ENCODE assay signal across 1 cellular context in the genomic region with DNA sequence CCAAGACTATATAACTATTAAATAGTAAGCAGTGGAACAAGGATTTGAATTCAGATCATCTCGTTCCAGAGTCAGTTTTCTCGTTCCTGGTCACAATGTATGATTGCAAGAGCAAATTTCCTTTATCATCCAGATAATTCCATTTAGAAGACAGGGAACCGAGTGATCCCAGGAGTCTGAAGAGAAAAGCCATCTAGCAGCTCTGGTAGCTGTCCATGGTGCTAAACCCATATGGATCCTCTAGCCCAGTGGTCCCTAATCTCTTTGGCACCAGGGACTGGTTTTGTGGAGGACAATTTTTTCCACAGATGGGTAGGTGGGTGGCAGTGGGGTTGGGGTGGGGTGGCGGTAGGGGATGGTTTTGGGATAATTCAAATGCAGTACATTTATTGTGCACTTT.
TF ChIP-seq lines count a peak whose summit lies in the region.

No MANE protein-coding gene starts in this region.

TF ChIP-seq in HepG2, 621 proteins besides CTCF, POLR2A, EP300 and RAD21 (continued from another document and continues in another):
- TF ChIP-seq, protein P1, sequence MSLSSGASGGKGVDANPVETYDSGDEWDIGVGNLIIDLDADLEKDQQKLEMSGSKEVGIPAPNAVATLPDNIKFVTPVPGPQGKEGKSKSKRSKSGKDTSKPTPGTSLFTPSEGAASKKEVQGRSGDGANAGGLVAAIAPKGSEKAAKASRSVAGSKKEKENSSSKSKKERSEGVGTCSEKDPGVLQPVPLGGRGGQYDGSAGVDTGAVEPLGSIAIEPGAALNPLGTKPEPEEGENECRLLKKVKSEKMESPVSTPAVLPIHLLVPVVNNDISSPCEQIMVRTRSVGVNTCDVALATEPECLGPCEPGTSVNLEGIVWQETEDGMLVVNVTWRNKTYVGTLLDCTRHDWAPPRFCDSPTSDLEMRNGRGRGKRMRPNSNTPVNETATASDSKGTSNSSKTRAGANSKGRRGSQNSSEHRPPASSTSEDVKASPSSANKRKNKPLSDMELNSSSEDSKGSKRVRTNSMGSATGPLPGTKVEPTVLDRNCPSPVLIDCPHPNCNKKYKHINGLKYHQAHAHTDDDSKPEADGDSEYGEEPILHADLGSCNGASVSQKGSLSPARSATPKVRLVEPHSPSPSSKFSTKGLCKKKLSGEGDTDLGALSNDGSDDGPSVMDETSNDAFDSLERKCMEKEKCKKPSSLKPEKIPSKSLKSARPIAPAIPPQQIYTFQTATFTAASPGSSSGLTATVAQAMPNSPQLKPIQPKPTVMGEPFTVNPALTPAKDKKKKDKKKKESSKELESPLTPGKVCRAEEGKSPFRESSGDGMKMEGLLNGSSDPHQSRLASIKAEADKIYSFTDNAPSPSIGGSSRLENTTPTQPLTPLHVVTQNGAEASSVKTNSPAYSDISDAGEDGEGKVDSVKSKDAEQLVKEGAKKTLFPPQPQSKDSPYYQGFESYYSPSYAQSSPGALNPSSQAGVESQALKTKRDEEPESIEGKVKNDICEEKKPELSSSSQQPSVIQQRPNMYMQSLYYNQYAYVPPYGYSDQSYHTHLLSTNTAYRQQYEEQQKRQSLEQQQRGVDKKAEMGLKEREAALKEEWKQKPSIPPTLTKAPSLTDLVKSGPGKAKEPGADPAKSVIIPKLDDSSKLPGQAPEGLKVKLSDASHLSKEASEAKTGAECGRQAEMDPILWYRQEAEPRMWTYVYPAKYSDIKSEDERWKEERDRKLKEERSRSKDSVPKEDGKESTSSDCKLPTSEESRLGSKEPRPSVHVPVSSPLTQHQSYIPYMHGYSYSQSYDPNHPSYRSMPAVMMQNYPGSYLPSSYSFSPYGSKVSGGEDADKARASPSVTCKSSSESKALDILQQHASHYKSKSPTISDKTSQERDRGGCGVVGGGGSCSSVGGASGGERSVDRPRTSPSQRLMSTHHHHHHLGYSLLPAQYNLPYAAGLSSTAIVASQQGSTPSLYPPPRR (CRISPR knock-in tag; IDR thresholded peaks at IDR 0.05; ENCODE audit: borderline replicate concordance): no peak
- no peak for TF ChIP-seq ZNF501 (CRISPR knock-in tag; IDR thresholded peaks at IDR 0.05)
- TF ChIP-seq, protein P2, sequence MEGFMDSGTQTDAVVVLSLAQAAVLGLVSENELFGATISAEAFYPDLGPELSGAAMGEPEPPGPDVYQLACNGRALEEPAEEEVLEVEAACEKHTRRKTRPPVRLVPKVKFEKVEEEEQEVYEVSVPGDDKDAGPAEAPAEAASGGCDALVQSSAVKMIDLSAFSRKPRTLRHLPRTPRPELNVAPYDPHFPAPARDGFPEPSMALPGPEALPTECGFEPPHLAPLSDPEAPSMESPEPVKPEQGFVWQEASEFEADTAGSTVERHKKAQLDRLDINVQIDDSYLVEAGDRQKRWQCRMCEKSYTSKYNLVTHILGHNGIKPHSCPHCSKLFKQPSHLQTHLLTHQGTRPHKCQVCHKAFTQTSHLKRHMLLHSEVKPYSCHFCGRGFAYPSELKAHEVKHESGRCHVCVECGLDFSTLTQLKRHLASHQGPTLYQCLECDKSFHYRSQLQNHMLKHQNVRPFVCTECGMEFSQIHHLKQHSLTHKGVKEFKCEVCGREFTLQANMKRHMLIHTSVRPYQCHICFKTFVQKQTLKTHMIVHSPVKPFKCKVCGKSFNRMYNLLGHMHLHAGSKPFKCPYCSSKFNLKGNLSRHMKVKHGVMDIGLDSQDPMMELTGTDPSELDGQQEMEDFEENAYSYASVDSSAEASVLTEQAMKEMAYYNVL (CRISPR knock-in tag; IDR thresholded peaks at IDR 0.05; ENCODE audit: borderline replicate concordance): no peak
- TF ChIP-seq KLF6 (CRISPR knock-in tag; IDR thresholded peaks at IDR 0.05): 0 out of 2 replicates have a peak, but pooled peaks have one; percentile 43
- no peak for TF ChIP-seq ZNF879 (CRISPR knock-in tag; IDR thresholded peaks at IDR 0.05)
- TF ChIP-seq HNRNPUL1 (IDR thresholded peaks at IDR 0.05; ENCODE audit: low read depth, low read length): no peak
- TF ChIP-seq, protein P3, sequence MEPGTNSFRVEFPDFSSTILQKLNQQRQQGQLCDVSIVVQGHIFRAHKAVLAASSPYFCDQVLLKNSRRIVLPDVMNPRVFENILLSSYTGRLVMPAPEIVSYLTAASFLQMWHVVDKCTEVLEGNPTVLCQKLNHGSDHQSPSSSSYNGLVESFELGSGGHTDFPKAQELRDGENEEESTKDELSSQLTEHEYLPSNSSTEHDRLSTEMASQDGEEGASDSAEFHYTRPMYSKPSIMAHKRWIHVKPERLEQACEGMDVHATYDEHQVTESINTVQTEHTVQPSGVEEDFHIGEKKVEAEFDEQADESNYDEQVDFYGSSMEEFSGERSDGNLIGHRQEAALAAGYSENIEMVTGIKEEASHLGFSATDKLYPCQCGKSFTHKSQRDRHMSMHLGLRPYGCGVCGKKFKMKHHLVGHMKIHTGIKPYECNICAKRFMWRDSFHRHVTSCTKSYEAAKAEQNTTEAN (CRISPR knock-in tag; conservative IDR thresholded peaks at IDR 0.05): peak; percentile 41; the same call in 1 of the 2 replicates
- TF ChIP-seq, protein P4, sequence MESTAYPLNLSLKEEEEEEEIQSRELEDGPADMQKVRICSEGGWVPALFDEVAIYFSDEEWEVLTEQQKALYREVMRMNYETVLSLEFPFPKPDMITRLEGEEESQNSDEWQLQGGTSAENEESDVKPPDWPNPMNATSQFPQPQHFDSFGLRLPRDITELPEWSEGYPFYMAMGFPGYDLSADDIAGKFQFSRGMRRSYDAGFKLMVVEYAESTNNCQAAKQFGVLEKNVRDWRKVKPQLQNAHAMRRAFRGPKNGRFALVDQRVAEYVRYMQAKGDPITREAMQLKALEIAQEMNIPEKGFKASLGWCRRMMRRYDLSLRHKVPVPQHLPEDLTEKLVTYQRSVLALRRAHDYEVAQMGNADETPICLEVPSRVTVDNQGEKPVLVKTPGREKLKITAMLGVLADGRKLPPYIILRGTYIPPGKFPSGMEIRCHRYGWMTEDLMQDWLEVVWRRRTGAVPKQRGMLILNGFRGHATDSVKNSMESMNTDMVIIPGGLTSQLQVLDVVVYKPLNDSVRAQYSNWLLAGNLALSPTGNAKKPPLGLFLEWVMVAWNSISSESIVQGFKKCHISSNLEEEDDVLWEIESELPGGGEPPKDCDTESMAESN (CRISPR knock-in tag; conservative IDR thresholded peaks at IDR 0.05): no peak
- TF ChIP-seq, protein P5, sequence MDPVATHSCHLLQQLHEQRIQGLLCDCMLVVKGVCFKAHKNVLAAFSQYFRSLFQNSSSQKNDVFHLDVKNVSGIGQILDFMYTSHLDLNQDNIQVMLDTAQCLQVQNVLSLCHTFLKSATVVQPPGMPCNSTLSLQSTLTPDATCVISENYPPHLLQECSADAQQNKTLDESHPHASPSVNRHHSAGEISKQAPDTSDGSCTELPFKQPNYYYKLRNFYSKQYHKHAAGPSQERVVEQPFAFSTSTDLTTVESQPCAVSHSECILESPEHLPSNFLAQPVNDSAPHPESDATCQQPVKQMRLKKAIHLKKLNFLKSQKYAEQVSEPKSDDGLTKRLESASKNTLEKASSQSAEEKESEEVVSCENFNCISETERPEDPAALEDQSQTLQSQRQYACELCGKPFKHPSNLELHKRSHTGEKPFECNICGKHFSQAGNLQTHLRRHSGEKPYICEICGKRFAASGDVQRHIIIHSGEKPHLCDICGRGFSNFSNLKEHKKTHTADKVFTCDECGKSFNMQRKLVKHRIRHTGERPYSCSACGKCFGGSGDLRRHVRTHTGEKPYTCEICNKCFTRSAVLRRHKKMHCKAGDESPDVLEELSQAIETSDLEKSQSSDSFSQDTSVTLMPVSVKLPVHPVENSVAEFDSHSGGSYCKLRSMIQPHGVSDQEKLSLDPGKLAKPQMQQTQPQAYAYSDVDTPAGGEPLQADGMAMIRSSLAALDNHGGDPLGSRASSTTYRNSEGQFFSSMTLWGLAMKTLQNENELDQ (CRISPR knock-in tag; IDR thresholded peaks at IDR 0.05; ENCODE audit: borderline replicate concordance): 0 out of 2 replicates have a peak, but pooled peaks have one; percentile 56
- 0 out of 2 replicates have a peak, but pooled peaks have one; percentile 48 for TF ChIP-seq ZNF773 (CRISPR knock-in tag; IDR thresholded peaks at IDR 0.05; ENCODE audit: borderline replicate concordance)
- TF ChIP-seq ZNF331 (CRISPR knock-in tag; IDR thresholded peaks at IDR 0.05): peak; percentile 63; the same call in 1 of the 2 replicates
- TF ChIP-seq XBP1 (CRISPR knock-in tag; IDR thresholded peaks at IDR 0.05): 0 out of 2 replicates have a peak, but pooled peaks have one; percentile 36
- no peak for TF ChIP-seq ARNT2 (CRISPR knock-in tag; IDR thresholded peaks at IDR 0.05; ENCODE audit: low read depth)
- TF ChIP-seq, protein P6, sequence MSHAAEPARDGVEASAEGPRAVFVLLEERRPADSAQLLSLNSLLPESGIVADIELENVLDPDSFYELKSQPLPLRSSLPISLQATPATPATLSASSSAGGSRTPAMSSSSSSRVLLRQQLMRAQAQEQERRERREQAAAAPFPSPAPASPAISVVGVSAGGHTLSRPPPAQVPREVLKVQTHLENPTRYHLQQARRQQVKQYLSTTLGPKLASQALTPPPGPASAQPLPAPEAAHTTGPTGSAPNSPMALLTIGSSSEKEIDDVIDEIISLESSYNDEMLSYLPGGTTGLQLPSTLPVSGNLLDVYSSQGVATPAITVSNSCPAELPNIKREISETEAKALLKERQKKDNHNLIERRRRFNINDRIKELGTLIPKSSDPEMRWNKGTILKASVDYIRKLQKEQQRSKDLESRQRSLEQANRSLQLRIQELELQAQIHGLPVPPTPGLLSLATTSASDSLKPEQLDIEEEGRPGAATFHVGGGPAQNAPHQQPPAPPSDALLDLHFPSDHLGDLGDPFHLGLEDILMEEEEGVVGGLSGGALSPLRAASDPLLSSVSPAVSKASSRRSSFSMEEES (CRISPR knock-in tag; IDR thresholded peaks at IDR 0.05): no peak
- TF ChIP-seq ZNF124 (CRISPR knock-in tag; IDR thresholded peaks at IDR 0.05): peak; percentile 37; the same call in 1 of the 2 replicates
- TF ChIP-seq, protein P7, sequence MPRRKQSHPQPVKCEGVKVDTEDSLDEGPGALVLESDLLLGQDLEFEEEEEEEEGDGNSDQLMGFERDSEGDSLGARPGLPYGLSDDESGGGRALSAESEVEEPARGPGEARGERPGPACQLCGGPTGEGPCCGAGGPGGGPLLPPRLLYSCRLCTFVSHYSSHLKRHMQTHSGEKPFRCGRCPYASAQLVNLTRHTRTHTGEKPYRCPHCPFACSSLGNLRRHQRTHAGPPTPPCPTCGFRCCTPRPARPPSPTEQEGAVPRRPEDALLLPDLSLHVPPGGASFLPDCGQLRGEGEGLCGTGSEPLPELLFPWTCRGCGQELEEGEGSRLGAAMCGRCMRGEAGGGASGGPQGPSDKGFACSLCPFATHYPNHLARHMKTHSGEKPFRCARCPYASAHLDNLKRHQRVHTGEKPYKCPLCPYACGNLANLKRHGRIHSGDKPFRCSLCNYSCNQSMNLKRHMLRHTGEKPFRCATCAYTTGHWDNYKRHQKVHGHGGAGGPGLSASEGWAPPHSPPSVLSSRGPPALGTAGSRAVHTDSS (CRISPR knock-in tag; conservative IDR thresholded peaks at IDR 0.05): no peak
- 0 out of 2 replicates have a peak, but pooled peaks have one; percentile 26 for TF ChIP-seq SAP130 (CRISPR knock-in tag; IDR thresholded peaks at IDR 0.05; ENCODE audit: low read depth)
- no peak for TF ChIP-seq GFI1 (CRISPR knock-in tag; IDR thresholded peaks at IDR 0.05; ENCODE audit: borderline replicate concordance)
- TF ChIP-seq MIER2 (CRISPR knock-in tag; IDR thresholded peaks at IDR 0.05): peak; percentile 96
- TF ChIP-seq, protein P8, sequence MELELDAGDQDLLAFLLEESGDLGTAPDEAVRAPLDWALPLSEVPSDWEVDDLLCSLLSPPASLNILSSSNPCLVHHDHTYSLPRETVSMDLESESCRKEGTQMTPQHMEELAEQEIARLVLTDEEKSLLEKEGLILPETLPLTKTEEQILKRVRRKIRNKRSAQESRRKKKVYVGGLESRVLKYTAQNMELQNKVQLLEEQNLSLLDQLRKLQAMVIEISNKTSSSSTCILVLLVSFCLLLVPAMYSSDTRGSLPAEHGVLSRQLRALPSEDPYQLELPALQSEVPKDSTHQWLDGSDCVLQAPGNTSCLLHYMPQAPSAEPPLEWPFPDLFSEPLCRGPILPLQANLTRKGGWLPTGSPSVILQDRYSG (CRISPR knock-in tag; IDR thresholded peaks at IDR 0.05): no peak
- TF ChIP-seq ZBTB7A (CRISPR knock-in tag; IDR thresholded peaks at IDR 0.05): no peak
- 0 out of 2 replicates have a peak, but pooled peaks have one; percentile 44 for TF ChIP-seq ZNF557 (CRISPR knock-in tag; IDR thresholded peaks at IDR 0.05)
- TF ChIP-seq, protein P9, sequence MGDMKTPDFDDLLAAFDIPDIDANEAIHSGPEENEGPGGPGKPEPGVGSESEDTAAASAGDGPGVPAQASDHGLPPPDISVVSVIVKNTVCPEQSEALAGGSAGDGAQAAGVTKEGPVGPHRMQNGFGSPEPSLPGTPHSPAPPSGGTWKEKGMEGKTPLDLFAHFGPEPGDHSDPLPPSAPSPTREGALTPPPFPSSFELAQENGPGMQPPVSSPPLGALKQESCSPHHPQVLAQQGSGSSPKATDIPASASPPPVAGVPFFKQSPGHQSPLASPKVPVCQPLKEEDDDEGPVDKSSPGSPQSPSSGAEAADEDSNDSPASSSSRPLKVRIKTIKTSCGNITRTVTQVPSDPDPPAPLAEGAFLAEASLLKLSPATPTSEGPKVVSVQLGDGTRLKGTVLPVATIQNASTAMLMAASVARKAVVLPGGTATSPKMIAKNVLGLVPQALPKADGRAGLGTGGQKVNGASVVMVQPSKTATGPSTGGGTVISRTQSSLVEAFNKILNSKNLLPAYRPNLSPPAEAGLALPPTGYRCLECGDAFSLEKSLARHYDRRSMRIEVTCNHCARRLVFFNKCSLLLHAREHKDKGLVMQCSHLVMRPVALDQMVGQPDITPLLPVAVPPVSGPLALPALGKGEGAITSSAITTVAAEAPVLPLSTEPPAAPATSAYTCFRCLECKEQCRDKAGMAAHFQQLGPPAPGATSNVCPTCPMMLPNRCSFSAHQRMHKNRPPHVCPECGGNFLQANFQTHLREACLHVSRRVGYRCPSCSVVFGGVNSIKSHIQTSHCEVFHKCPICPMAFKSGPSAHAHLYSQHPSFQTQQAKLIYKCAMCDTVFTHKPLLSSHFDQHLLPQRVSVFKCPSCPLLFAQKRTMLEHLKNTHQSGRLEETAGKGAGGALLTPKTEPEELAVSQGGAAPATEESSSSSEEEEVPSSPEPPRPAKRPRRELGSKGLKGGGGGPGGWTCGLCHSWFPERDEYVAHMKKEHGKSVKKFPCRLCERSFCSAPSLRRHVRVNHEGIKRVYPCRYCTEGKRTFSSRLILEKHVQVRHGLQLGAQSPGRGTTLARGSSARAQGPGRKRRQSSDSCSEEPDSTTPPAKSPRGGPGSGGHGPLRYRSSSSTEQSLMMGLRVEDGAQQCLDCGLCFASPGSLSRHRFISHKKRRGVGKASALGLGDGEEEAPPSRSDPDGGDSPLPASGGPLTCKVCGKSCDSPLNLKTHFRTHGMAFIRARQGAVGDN (CRISPR knock-in tag; IDR thresholded peaks at IDR 0.05): no peak
- peak; percentile 24; the same call in 1 of the 2 replicates for TF ChIP-seq FOXK1 (CRISPR knock-in tag; IDR thresholded peaks at IDR 0.05; ENCODE audit: borderline replicate concordance, low read depth)
- TF ChIP-seq ERF (CRISPR knock-in tag; IDR thresholded peaks at IDR 0.05): 0 out of 2 replicates have a peak, but pooled peaks have one; percentile 41
- TF ChIP-seq ZMYM3 (CRISPR knock-in tag; IDR thresholded peaks at IDR 0.05): no peak
- no peak for TF ChIP-seq TCF7 (IDR thresholded peaks at IDR 0.05; ENCODE audit: low read depth)
- TF ChIP-seq ZNF7 (CRISPR knock-in tag; IDR thresholded peaks at IDR 0.05): peak; percentile 18; the same call in 1 of the 2 replicates
- TF ChIP-seq TSC22D2 (CRISPR knock-in tag; IDR thresholded peaks at IDR 0.05; ENCODE audit: borderline replicate concordance): 0 out of 2 replicates have a peak, but pooled peaks have one; percentile 55
- peak; percentile 47; the same call in 1 of the 2 replicates for TF ChIP-seq ZNF232 (CRISPR knock-in tag; IDR thresholded peaks at IDR 0.05; ENCODE audit: borderline replicate concordance)
- TF ChIP-seq TGIF2 (CRISPR knock-in tag; IDR thresholded peaks at IDR 0.05): 0 out of 2 replicates have a peak, but pooled peaks have one; percentile 36
- TF ChIP-seq WIZ (CRISPR knock-in tag; IDR thresholded peaks at IDR 0.05): peak; percentile 60; the same call in 1 of the 2 replicates
- no peak for TF ChIP-seq ZSCAN30 (CRISPR knock-in tag; IDR thresholded peaks at IDR 0.05)
- peak; percentile 61; the same call in 1 of the 2 replicates for TF ChIP-seq ZSCAN9 (CRISPR knock-in tag; IDR thresholded peaks at IDR 0.05; ENCODE audit: borderline replicate concordance)
